In genomic region chr10:17671307-17671706, GRCh38 we compare ENCODE assay signal across 1 cellular context.
TF ChIP-seq lines count a peak whose summit lies in the region.

No MANE protein-coding gene starts in this region.

TF ChIP-seq in GM12878, 131 proteins besides CTCF, POLR2A, EP300 and RAD21 (continued from another document):
- TF ChIP-seq, protein P1, sequence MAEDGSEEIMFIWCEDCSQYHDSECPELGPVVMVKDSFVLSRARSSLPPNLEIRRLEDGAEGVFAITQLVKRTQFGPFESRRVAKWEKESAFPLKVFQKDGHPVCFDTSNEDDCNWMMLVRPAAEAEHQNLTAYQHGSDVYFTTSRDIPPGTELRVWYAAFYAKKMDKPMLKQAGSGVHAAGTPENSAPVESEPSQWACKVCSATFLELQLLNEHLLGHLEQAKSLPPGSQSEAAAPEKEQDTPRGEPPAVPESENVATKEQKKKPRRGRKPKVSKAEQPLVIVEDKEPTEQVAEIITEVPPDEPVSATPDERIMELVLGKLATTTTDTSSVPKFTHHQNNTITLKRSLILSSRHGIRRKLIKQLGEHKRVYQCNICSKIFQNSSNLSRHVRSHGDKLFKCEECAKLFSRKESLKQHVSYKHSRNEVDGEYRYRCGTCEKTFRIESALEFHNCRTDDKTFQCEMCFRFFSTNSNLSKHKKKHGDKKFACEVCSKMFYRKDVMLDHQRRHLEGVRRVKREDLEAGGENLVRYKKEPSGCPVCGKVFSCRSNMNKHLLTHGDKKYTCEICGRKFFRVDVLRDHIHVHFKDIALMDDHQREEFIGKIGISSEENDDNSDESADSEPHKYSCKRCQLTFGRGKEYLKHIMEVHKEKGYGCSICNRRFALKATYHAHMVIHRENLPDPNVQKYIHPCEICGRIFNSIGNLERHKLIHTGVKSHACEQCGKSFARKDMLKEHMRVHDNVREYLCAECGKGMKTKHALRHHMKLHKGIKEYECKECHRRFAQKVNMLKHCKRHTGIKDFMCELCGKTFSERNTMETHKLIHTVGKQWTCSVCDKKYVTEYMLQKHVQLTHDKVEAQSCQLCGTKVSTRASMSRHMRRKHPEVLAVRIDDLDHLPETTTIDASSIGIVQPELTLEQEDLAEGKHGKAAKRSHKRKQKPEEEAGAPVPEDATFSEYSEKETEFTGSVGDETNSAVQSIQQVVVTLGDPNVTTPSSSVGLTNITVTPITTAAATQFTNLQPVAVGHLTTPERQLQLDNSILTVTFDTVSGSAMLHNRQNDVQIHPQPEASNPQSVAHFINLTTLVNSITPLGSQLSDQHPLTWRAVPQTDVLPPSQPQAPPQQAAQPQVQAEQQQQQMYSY (CRISPR knock-in tag; IDR thresholded peaks at IDR 0.05) = no peak
- no peak for TF ChIP-seq TAF1 (IDR thresholded peaks at IDR 0.05; ENCODE audit: borderline replicate concordance, low read depth, low read length)
- TF ChIP-seq CHD4 (IDR thresholded peaks at IDR 0.05) = no peak
- TF ChIP-seq IRF3 (IDR thresholded peaks at IDR 0.05) = no peak
- no peak for TF ChIP-seq CREM (IDR thresholded peaks at IDR 0.05; ENCODE audit: low read depth)
- TF ChIP-seq SREBF2 (IDR thresholded peaks at IDR 0.05; ENCODE audit: low read length) = no peak
- no peak for TF ChIP-seq FOXK2 (IDR thresholded peaks at IDR 0.05)
- TF ChIP-seq SUZ12 (IDR thresholded peaks at IDR 0.05; ENCODE audit: unreplicated experiment) = no peak
TF ChIP-seq in GM12878: peak in this region for 0.
